1 cellular context compared by ENCODE assay signal in the genomic region with DNA sequence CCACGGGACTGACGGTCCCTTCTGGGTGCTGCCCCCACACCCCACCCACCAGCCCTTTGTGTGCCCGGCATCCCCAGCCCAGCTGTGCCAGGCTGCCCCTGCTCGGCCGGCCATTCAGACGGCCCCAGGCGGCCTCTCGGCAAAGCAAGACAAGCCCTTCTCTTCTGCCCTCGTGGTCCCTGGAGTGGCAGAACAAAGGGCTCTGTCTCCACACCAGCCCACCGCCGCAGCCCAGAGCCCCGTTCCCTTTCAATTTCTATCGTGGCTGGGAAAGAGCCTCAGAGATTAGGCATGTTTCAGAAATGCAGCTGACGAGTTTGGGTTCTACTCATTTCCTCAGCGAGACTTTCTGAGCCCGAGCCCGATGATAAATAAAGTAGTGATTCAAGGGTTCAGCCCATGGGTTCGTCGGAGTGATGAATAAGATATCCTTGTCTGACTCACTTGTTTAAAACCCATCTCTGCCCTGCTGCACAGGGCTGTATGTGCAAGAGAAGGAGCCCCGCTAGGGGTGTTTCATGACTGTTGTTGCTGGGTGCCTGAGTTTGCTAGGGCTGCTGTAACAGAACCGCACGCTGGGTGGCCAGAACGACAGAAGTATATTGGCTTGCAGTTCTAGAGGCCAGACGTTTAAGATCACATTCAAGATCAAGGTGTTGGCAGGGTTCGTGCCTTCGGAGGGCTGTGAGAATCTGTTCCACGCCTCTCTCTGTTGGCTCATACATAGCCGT.
TF ChIP-seq lines count a peak whose summit lies in the region.

No MANE protein-coding gene starts in this region.

TF ChIP-seq in HepG2, 621 proteins besides CTCF, POLR2A, EP300 and RAD21 (continued from another document):
- TF ChIP-seq, protein P1, sequence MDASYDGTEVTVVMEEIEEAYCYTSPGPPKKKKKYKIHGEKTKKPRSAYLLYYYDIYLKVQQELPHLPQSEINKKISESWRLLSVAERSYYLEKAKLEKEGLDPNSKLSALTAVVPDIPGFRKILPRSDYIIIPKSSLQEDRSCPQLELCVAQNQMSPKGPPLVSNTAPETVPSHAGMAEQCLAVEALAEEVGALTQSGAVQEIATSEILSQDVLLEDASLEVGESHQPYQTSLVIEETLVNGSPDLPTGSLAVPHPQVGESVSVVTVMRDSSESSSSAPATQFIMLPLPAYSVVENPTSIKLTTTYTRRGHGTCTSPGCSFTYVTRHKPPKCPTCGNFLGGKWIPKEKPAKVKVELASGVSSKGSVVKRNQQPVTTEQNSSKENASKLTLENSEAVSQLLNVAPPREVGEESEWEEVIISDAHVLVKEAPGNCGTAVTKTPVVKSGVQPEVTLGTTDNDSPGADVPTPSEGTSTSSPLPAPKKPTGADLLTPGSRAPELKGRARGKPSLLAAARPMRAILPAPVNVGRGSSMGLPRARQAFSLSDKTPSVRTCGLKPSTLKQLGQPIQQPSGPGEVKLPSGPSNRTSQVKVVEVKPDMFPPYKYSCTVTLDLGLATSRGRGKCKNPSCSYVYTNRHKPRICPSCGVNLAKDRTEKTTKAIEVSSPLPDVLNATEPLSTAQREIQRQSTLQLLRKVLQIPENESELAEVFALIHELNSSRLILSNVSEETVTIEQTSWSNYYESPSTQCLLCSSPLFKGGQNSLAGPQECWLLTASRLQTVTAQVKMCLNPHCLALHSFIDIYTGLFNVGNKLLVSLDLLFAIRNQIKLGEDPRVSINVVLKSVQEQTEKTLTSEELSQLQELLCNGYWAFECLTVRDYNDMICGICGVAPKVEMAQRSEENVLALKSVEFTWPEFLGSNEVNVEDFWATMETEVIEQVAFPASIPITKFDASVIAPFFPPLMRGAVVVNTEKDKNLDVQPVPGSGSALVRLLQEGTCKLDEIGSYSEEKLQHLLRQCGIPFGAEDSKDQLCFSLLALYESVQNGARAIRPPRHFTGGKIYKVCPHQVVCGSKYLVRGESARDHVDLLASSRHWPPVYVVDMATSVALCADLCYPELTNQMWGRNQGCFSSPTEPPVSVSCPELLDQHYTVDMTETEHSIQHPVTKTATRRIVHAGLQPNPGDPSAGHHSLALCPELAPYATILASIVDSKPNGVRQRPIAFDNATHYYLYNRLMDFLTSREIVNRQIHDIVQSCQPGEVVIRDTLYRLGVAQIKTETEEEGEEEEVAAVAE (CRISPR knock-in tag; IDR thresholded peaks at IDR 0.05; ENCODE audit: borderline replicate concordance) = no peak
- peak; percentile 58 for TF ChIP-seq MYC (CRISPR knock-in tag; IDR thresholded peaks at IDR 0.05; ENCODE audit: borderline replicate concordance)
- TF ChIP-seq ATF7 (IDR thresholded peaks at IDR 0.05) = no peak
- no peak for TF ChIP-seq ATF7 (CRISPR knock-in tag; IDR thresholded peaks at IDR 0.05)
- no peak for TF ChIP-seq MED8 (CRISPR knock-in tag; IDR thresholded peaks at IDR 0.05; ENCODE audit: insufficient replicate concordance)
- TF ChIP-seq CEBPB (IDR thresholded peaks at IDR 0.05; ENCODE audit: borderline replicate concordance, low read depth, low read length) = 0 out of 2 replicates have a peak, but pooled peaks have one; percentile 21
- no peak for TF ChIP-seq RXRA (CRISPR knock-in tag; IDR thresholded peaks at IDR 0.05)
- peak; percentile 25; the same call in 1 of the 2 replicates for TF ChIP-seq POGZ (CRISPR knock-in tag; IDR thresholded peaks at IDR 0.05)
- 0 out of 2 replicates have a peak, but pooled peaks have one; percentile 6 for TF ChIP-seq ZNF766 (CRISPR knock-in tag; IDR thresholded peaks at IDR 0.05; ENCODE audit: borderline replicate concordance)
- TF ChIP-seq, protein P2, sequence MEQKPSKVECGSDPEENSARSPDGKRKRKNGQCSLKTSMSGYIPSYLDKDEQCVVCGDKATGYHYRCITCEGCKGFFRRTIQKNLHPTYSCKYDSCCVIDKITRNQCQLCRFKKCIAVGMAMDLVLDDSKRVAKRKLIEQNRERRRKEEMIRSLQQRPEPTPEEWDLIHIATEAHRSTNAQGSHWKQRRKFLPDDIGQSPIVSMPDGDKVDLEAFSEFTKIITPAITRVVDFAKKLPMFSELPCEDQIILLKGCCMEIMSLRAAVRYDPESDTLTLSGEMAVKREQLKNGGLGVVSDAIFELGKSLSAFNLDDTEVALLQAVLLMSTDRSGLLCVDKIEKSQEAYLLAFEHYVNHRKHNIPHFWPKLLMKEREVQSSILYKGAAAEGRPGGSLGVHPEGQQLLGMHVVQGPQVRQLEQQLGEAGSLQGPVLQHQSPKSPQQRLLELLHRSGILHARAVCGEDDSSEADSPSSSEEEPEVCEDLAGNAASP (CRISPR knock-in tag; IDR thresholded peaks at IDR 0.05; ENCODE audit: borderline replicate concordance) = 0 out of 2 replicates have a peak, but pooled peaks have one; percentile 15
- TF ChIP-seq SKI (IDR thresholded peaks at IDR 0.05; ENCODE audit: partially characterized antibody) = peak; percentile 83
- peak; percentile 25; the same call in 1 of the 2 replicates for TF ChIP-seq KDM2A (CRISPR knock-in tag; IDR thresholded peaks at IDR 0.05; ENCODE audit: borderline replicate concordance, low read depth)
